Comparison of ENCODE assay signal across 8 cellular contexts in genomic region chr9:75087279-75087823, GRCh38.
DNase-seq lines count a peak whose midpoint lies in the region; ATAC-seq lines count a peak whose summit lies in the region.

No MANE protein-coding gene starts in this region.

- no peaks in the 10 kb centered on the region for H3K9me3 ChIP-seq in iPS-20b (ENCODE audit: insufficient read depth, low read depth, low read length)

- peak overlapping the region; percentile 87 for H3K9ac ChIP-seq in iPS-20b (ENCODE audit: low read depth, low read length)

- H3K27me3 ChIP-seq in iPS-20b (ENCODE audit: insufficient read depth, low read length) = peaks cover 14% of the 10 kb centered on the region; the same call in 1 of the 2 replicates

- no peaks in the 10 kb centered on the region for H3K36me3 ChIP-seq in iPS-20b (ENCODE audit: insufficient read depth, low read depth, low read length)

- H3K4me1 ChIP-seq in iPS-20b (ENCODE audit: insufficient read depth, low read length) = peaks cover 16% of the 10 kb centered on the region

- H3K27ac ChIP-seq in angular gyrus (ENCODE audit: low read depth, low read length) (peak overlapping the region; percentile 95), iPS-20b (ENCODE audit: low read length) (peak overlapping the region; percentile 51)

- H3K4me3 ChIP-seq in iPS-20b (ENCODE audit: low read length) = peak overlapping the region; percentile 91

- peak; percentile 54 for DNase-seq in AG20443 (ENCODE audit: low spot score)
- peak; percentile 72 for DNase-seq in RPMI8226
- peak; percentile 10 for DNase-seq in stimulated activated CD4-positive, alpha-beta T cell treated with anti-CD3 and anti-CD28 coated beads, Interleukin-12 subunit alpha, Interleukin-12 subunit beta, amount 100 ng/mL, for 4 hours
- no peak for DNase-seq in iPS-NIHi11 (ENCODE audit: low spot score)

- ATAC-seq in GM18858 (IDR thresholded peaks at IDR 0.05; ENCODE audit: unreplicated experiment) = peak; percentile 30
- ATAC-seq in HG03175 (IDR thresholded peaks at IDR 0.05; ENCODE audit: unreplicated experiment) = peak; percentile 32
